In the genomic region with DNA sequence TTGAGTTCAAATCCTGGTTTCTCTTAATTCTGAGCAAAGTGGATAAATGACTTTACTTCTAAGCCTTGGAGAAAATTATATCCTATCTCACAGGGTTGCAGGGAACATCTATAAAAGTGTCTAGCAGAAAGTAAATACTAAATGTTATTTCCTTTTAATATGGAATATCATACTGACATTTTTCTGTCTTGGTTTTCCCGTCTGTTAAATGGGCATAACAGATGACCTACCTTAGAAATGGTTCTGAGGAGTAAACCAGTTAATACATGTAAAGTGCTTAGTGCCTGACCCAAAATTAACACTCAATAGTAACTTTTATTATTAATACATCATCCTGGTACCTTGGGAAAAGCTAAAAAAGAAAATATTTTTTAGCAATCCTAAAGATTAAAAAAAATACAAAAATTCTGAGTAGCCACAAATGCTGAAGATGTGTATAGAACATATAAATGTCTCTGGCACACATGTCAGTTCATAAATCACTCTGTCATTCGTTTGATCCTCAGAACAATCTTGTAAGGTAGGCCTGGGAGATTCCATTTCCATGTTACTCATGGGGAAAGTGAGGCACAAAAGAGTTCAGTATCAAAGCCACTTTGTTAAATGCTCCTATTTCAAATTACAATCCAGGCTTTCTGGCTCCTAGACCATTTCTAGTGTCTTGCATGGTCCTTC, we compare ENCODE assay signal across 13 cellular contexts. TPM values are rescaled to one million over a fixed set of nuclear protein-coding genes. Genes with fewer than 3 reads are reported as not detected.
DNase-seq lines count a peak whose midpoint lies in the region; ATAC-seq and TF ChIP-seq lines count a peak whose summit lies in the region.
"Had no signal": no experiment of that assay in that cellular context is flagged by ENCODE, and none has a peak within 500 bp of the region (broad histone marks: within the 10 kb centered on the region; RNA-seq: fewer than 3 reads in every experiment).

No MANE protein-coding gene starts in this region.

- in situ Hi-C loops in mammary epithelial cell (cut with MboI; ENCODE audit: low sequenced_read_pairs in 2 of 2), result loop anchor here in 1 of 2 donors (25.0 kb wide), 1 partner anchor 256 kb away; the partner anchor contains the start of genes ALKBH1 and SLIRP

- H3K36me3 Mint-ChIP-seq in naive thymus-derived CD4-positive, alpha-beta T cell, result peaks cover 0 to 34% (median 27%) of the 10 kb centered on the region in 5 donors

- CTCF ChIA-PET in mammary epithelial cell (lab: Charles Lee; ENCODE audit: low non-redundant PET), result no interaction called here
- CTCF ChIA-PET in naive thymus-derived CD4-positive, alpha-beta T cell (lab: Charles Lee), result no interaction called here

- H3K27me3 Mint-ChIP-seq in naive thymus-derived CD4-positive, alpha-beta T cell, result no peaks in the 10 kb centered on the region

- BruUV-seq in mammary epithelial cell (replicated peaks; lab: Mats Ljungman, UMichigan), result no TSS peak

- DNase-seq in Jurkat, Clone E6-1 (ENCODE audit: low read depth, low spot score), result no peak
- no peak for DNase-seq in mammary epithelial cell
- DNase-seq in naive thymus-derived CD4-positive, alpha-beta T cell, result no peak
- DNase-seq in NCI-H1048 (lab: John Stamatoyannopoulos, UW), result no peak
- DNase-seq in COLO829 (ENCODE audit: low spot score), result no peak
- no peak for DNase-seq in SW 1271 (lab: John Stamatoyannopoulos, UW)
- DNase-seq: amygdala; GDM1; islet precursor cell; stimulated activated CD4-positive, alpha-beta T cell treated with anti-CD3 and anti-CD28 coated beads, Interleukin-4, amount 100 ng/mL, for 1 hour had no signal

- peaks cover 34 to 49% (median 44%) of the 10 kb centered on the region in 11 experiments for H3K36me3 ChIP-seq in BLaER1 treated with 17β-estradiol and CSF1 and Interleukin-3, amounts not matched to agents 10 nM and 100 nM
- H3K36me3 ChIP-seq in mammary epithelial cell (ENCODE audit: insufficient read depth, low read length), result peaks cover 10% of the 10 kb centered on the region
- peaks cover 0 to 37% (median 11%) of the 10 kb centered on the region in 3 experiments for H3K36me3 ChIP-seq in naive thymus-derived CD4-positive, alpha-beta T cell (ENCODE audit: control insufficient read depth in 2 of 3, insufficient read depth in 3 of 3, low read length in 3 of 3)

- peak overlapping the region in 8 of 10 donors; percentile 96 to 100 (median 100) for H3K4me3 Mint-ChIP-seq in naive thymus-derived CD4-positive, alpha-beta T cell

- peak overlapping the region; percentile 91 to 100 (median 98); a peak in 18 of 20 replicates for H3K4me3 ChIP-seq in BLaER1 treated with 17β-estradiol and CSF1 and Interleukin-3, amounts not matched to agents 10 nM and 100 nM
- H3K4me3 ChIP-seq in Jurkat, Clone E6-1 (ENCODE audit: low read length), result peak overlapping the region; percentile 88
- H3K4me3 ChIP-seq in mammary epithelial cell (replicated peaks in 1 of 3; ENCODE audit: insufficient read depth in 1 of 3, low read depth in 2 of 3, low read length in 3 of 3), result peak overlapping the region; percentile 65 to 96 (median 94)
- peak overlapping the region; percentile 100 for H3K4me3 ChIP-seq in naive thymus-derived CD4-positive, alpha-beta T cell (ENCODE audit: low read length)

- peak overlapping the region; percentile 71 to 94 (median 83) for H3K4me2 ChIP-seq in BLaER1 treated with 17β-estradiol and CSF1 and Interleukin-3, amounts not matched to agents 10 nM and 100 nM
- peak overlapping the region; percentile 79 for H3K4me2 ChIP-seq in mammary epithelial cell (ENCODE audit: insufficient read depth, low read depth, low read length)

- peaks cover 60% of the 10 kb centered on the region for H3K79me2 ChIP-seq in mammary epithelial cell (ENCODE audit: insufficient read depth, low read length)

- H2AFZ ChIP-seq in mammary epithelial cell (ENCODE audit: low read depth, low read length), result no peak overlapping the region

- peak overlapping the region; percentile 87 to 97 (median 93); a peak in 20 of 22 replicates for H3K9ac ChIP-seq in BLaER1 treated with 17β-estradiol and CSF1 and Interleukin-3, amounts not matched to agents 10 nM and 100 nM
- H3K9ac ChIP-seq in mammary epithelial cell (ENCODE audit: insufficient read depth, low read length), result no peak overlapping the region

- H3K9me3 Mint-ChIP-seq in naive thymus-derived CD4-positive, alpha-beta T cell, result peaks cover 0 to 2% (median 0%) of the 10 kb centered on the region in 11 donors

- no peaks in the 10 kb centered on the region for H3K27me3 ChIP-seq in BLaER1 treated with 17β-estradiol and CSF1 and Interleukin-3, amounts not matched to agents 10 nM and 100 nM
- H3K27me3 ChIP-seq in mammary epithelial cell (ENCODE audit: insufficient read depth, low read length), result no peaks in the 10 kb centered on the region
- no peaks in the 10 kb centered on the region for H3K27me3 ChIP-seq in naive thymus-derived CD4-positive, alpha-beta T cell (ENCODE audit: control insufficient read depth in 2 of 2, insufficient read depth in 2 of 2, low read length in 2 of 2)

- peaks cover 21 to 60% (median 46%) of the 10 kb centered on the region in 7 donors for H3K4me1 Mint-ChIP-seq in naive thymus-derived CD4-positive, alpha-beta T cell

- peaks cover 18 to 31% (median 24%) of the 10 kb centered on the region in 10 experiments for H3K4me1 ChIP-seq in BLaER1 treated with 17β-estradiol and CSF1 and Interleukin-3, amounts not matched to agents 10 nM and 100 nM
- peaks cover 18% of the 10 kb centered on the region for H3K4me1 ChIP-seq in mammary epithelial cell (ENCODE audit: insufficient read depth, low read length)
- peaks cover 20 to 26% of the 10 kb centered on the region in 2 donors for H3K4me1 ChIP-seq in naive thymus-derived CD4-positive, alpha-beta T cell (ENCODE audit: control insufficient read depth in 2 of 2, insufficient read depth in 2 of 2, low read length in 2 of 2)

- 44% methylated on average over 2 of the region's 2 CpGs for WGBS in mammary epithelial cell (ENCODE audit: low coverage, missing lambda C conversion rate)

- H4K20me1 ChIP-seq in BLaER1 treated with 17β-estradiol and CSF1 and Interleukin-3, amounts not matched to agents 10 nM and 100 nM, result peaks cover 23 to 59% (median 30%) of the 10 kb centered on the region in 11 experiments; a peak in 21 of 22 replicates
- H4K20me1 ChIP-seq in mammary epithelial cell (ENCODE audit: insufficient read depth, low read length), result peaks cover 6% of the 10 kb centered on the region

- intact Hi-C loops in mammary epithelial cell (cut with micrococcal nuclease), result loop anchor here (5.0 kb wide), 3 partner anchors 134 to 346 kb away; partner anchors contain the start of genes ADCK1, GSTZ1 and POMT2
- intact Hi-C loops in naive thymus-derived CD4-positive, alpha-beta T cell (cut with micrococcal nuclease), result loop anchor here (2.0 to 10.0 kb wide), 6 partner anchors 154 to 1795 kb away; partner anchors contain the start of genes ANGEL1 (in 1 of the 2), ERG28 (in 1 of the 2), GPATCH2L (in 1 of the 2) and TTLL5 (in 1 of the 2)

- dilution Hi-C loops in mammary epithelial cell (cut with HindIII; ENCODE audit: low sequenced_read_pairs), result no loop called here

- H3K9me3 ChIP-seq in BLaER1 treated with 17β-estradiol and CSF1 and Interleukin-3, amounts not matched to agents 10 nM and 100 nM (replicated peaks in 1 of 11), result no peaks in the 10 kb centered on the region
- H3K9me3 ChIP-seq in mammary epithelial cell (replicated peaks; ENCODE audit: insufficient read depth, low read length), result no peaks in the 10 kb centered on the region
- H3K9me3 ChIP-seq in naive thymus-derived CD4-positive, alpha-beta T cell (ENCODE audit: control insufficient read depth in 2 of 3, low read length in 3 of 3), result no peaks in the 10 kb centered on the region

- TF ChIP-seq CTCF in mammary epithelial cell (conservative IDR thresholded peaks at IDR 0.05 in 1 of 2, IDR thresholded peaks at IDR 0.05 in 1 of 2; ENCODE audit: extremely low read depth in 1 of 2, insufficient read depth in 1 of 2, low read depth in 1 of 2, low read length in 2 of 2), result no peak

- peak overlapping the region in 4 of 9 donors; percentile 8 to 100 (median 97) for H3K27ac Mint-ChIP-seq in naive thymus-derived CD4-positive, alpha-beta T cell

- POLR2A ChIA-PET in naive thymus-derived CD4-positive, alpha-beta T cell (lab: Charles Lee), result interaction anchor here (1.0 kb wide), 1 partner anchor 135 kb away, joined by 3 read pairs; no protein-coding TSS in a partner anchor

- no peak for ATAC-seq in naive thymus-derived CD4-positive, alpha-beta T cell
- ATAC-seq in GM21526 (IDR thresholded peaks at IDR 0.05; ENCODE audit: low FRiP score, unreplicated experiment), result no peak

- peak overlapping the region in 4 of 11 experiments; percentile 87 to 96 (median 92); a peak in 7 of 22 replicates for H3K27ac ChIP-seq in BLaER1 treated with 17β-estradiol and CSF1 and Interleukin-3, amounts not matched to agents 10 nM and 100 nM
- no peak overlapping the region for H3K27ac ChIP-seq in mammary epithelial cell (ENCODE audit: insufficient read depth, low read depth, low read length)
- H3K27ac ChIP-seq in naive thymus-derived CD4-positive, alpha-beta T cell (ENCODE audit: low read depth, low read length), result peak overlapping the region; percentile 82

RNA-seq across cellular contexts. Expression of gene VIPAS39, which starts 1.3 kb away (rescaled TPM):
- 24.5 TPM for polyA plus RNA-seq in Jurkat, Clone E6-1 (2012; ENCODE audit: insufficient read depth, insufficient read length)
- total RNA-seq in mammary epithelial cell, result 10 to 100 TPM; 15.3 to 25.7 TPM
- 14.9 TPM for polyA plus RNA-seq in mammary epithelial cell
- polyA minus RNA-seq in mammary epithelial cell, result 26.4 TPM
- 10 to 100 TPM; 12.1 to 21.2 (median 20.5) TPM for total RNA-seq in naive thymus-derived CD4-positive, alpha-beta T cell
- 10 to 100 TPM; 10.5 to 11.7 TPM for polyA plus RNA-seq in naive thymus-derived CD4-positive, alpha-beta T cell

RNA-seq across cellular contexts. Expression of gene AHSA1, which starts 1.8 kb away (rescaled TPM):
- polyA plus RNA-seq in Jurkat, Clone E6-1 (2012; ENCODE audit: insufficient read depth, insufficient read length), result 432 TPM
- 100 to 1,000 TPM in 1 of 2 donors, 10 to 100 TPM in 1; 63.7 to 140 TPM for total RNA-seq in mammary epithelial cell
- polyA plus RNA-seq in mammary epithelial cell, result 224 TPM
- polyA minus RNA-seq in mammary epithelial cell, result 311 TPM
- total RNA-seq in naive thymus-derived CD4-positive, alpha-beta T cell, result 100 to 1,000 TPM in 3 of 5 experiments, 10 to 100 TPM in 2; 51.6 to 176 (median 103) TPM
- 100 to 1,000 TPM; 142 to 175 TPM for polyA plus RNA-seq in naive thymus-derived CD4-positive, alpha-beta T cell

RNA-seq across cellular contexts. Expression of gene NOXRED1, which starts 32.8 kb away (rescaled TPM):
- 0.63 TPM for polyA plus RNA-seq in Jurkat, Clone E6-1 (2012; ENCODE audit: insufficient read depth, insufficient read length)
- under 1 TPM; under 0.01 to 0.33 TPM for total RNA-seq in mammary epithelial cell
- polyA plus RNA-seq in mammary epithelial cell, result 0.09 TPM
- not detected for polyA minus RNA-seq in mammary epithelial cell
- total RNA-seq in naive thymus-derived CD4-positive, alpha-beta T cell, result 1 to 10 TPM in 1 of 5 experiments, under 1 TPM in 4; 0.32 to 1.1 (median 0.56) TPM
- polyA plus RNA-seq in naive thymus-derived CD4-positive, alpha-beta T cell, result not detected
- total RNA-seq: RPMI7951 had no signal

RNA-seq across cellular contexts. Expression of gene ISM2, which starts 42.5 kb away (rescaled TPM):
- polyA plus RNA-seq in Jurkat, Clone E6-1 (2012; ENCODE audit: insufficient read depth, insufficient read length), result 0.77 TPM
- under 1 TPM; 0.17 to 0.38 TPM for total RNA-seq in mammary epithelial cell
- 0.16 TPM for polyA plus RNA-seq in mammary epithelial cell
- polyA minus RNA-seq in mammary epithelial cell, result 5.4 TPM
- not detected for total RNA-seq in naive thymus-derived CD4-positive, alpha-beta T cell
- not detected for polyA plus RNA-seq in naive thymus-derived CD4-positive, alpha-beta T cell
